23 cellular contexts compared by ENCODE assay signal in the genomic region with DNA sequence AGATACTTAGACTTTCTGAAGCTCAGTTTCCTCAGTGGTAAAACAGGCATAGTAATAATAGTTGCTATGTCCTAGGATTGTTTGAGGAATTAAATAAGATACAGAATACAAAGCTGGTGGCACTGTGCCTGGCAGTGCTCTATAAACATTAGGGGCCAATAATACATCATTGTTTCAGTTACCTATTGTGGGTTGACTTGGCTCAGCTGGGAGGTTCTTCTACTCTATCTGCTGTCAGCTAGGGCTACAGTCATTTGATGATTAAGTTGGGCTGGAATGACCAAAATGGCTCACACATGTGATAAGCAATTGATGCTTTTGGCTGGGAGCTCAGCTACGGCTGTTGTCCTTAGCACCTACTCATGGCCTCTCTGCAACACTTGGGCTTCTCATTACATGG.
"Had no signal": no experiment of that assay in that cellular context is flagged by ENCODE, and none has a peak within 500 bp of the region (broad histone marks: within the 10 kb centered on the region; RNA-seq: fewer than 3 reads in every experiment).

No MANE protein-coding gene starts in this region.

- H3K27me3 ChIP-seq: hepatocyte, neural progenitor cell, suprapubic skin, tibial artery, upper lobe of left lung, uterus had no signal

- H3K27ac Mint-ChIP-seq: natural killer cell treated with Interleukin-12 subunit alpha and Interleukin-12 subunit beta and Interleukin-15 and Interleukin-18, amount 100 ng/mL, for 72 hours; neural progenitor cell; progenitor cell of endocrine pancreas; stimulated activated effector memory CD8-positive, alpha-beta T cell treated with anti-CD3 and anti-CD28 coated beads, Interleukin-12 subunit alpha, Interleukin-12 subunit beta, amount 100 ng/mL, for 72 hours had no signal

- ATAC-seq: left cardiac atrium; lower lobe of right lung; natural killer cell treated with Interleukin-12 subunit alpha and Interleukin-12 subunit beta and Interleukin-15 and Interleukin-18, amount 100 ng/mL, for 72 hours; pancreas; right cardiac atrium; stimulated activated effector memory CD8-positive, alpha-beta T cell treated with anti-CD3 and anti-CD28 coated beads, Interleukin-12 subunit alpha, Interleukin-12 subunit beta, amount 100 ng/mL, for 72 hours; stimulated activated naive CD8-positive, alpha-beta T cell treated with anti-CD3 and anti-CD28 coated beads, Interleukin-15, Interleukin-2, amounts not matched to agents 100 U/mL and 50 U/mL, for 24 hours had no signal

- H3K27ac ChIP-seq: hepatocyte, left ventricle myocardium inferior, lower lobe of right lung, neural progenitor cell, pancreas, suprapubic skin, tibial artery, uterus had no signal

- H3K36me3 ChIP-seq: left ventricle myocardium inferior, lower lobe of right lung, neural progenitor cell, pancreas, suprapubic skin, tibial artery, upper lobe of left lung, uterus had no signal

- H3K27me3 Mint-ChIP-seq: progenitor cell of endocrine pancreas had no signal

- H3K4me3 ChIP-seq: hepatocyte, left ventricle myocardium inferior, lower lobe of right lung, neural progenitor cell, pancreas, suprapubic skin, tibial artery, upper lobe of left lung, uterus had no signal

- H3K36me3 Mint-ChIP-seq: natural killer cell treated with Interleukin-12 subunit alpha and Interleukin-12 subunit beta and Interleukin-15 and Interleukin-18, amount 100 ng/mL, for 72 hours; neural progenitor cell; stimulated activated effector memory CD8-positive, alpha-beta T cell treated with anti-CD3 and anti-CD28 coated beads, Interleukin-12 subunit alpha, Interleukin-12 subunit beta, amount 100 ng/mL, for 72 hours had no signal

- H2AFZ ChIP-seq: hepatocyte, neural progenitor cell had no signal

- H3K4me1 Mint-ChIP-seq: neural progenitor cell; stimulated activated effector memory CD8-positive, alpha-beta T cell treated with anti-CD3 and anti-CD28 coated beads, Interleukin-12 subunit alpha, Interleukin-12 subunit beta, amount 100 ng/mL, for 72 hours had no signal

- H3K4me2 ChIP-seq: hepatocyte, neural progenitor cell had no signal

- H3K9me3 Mint-ChIP-seq: natural killer cell treated with Interleukin-12 subunit alpha and Interleukin-12 subunit beta and Interleukin-15 and Interleukin-18, amount 100 ng/mL, for 72 hours; stimulated activated effector memory CD8-positive, alpha-beta T cell treated with anti-CD3 and anti-CD28 coated beads, Interleukin-12 subunit alpha, Interleukin-12 subunit beta, amount 100 ng/mL, for 72 hours had no signal

- H3K9ac ChIP-seq: neural progenitor cell had no signal

- H3K4me1 ChIP-seq: left ventricle myocardium inferior, lower lobe of right lung, neural progenitor cell, pancreas, suprapubic skin, tibial artery, uterus had no signal

- DNase-seq: foreskin melanocyte; head of caudate nucleus; kidney; left cardiac atrium; left ventricle myocardium inferior; lower lobe of right lung; mesenchymal stem cell; midbrain; occipital lobe; pancreas; right cardiac atrium; stimulated activated CD4-positive, alpha-beta T cell treated with anti-CD3 and anti-CD28 coated beads, Interleukin-4, amount 100 ng/mL, for 1 hour; stimulated activated CD8-positive, alpha-beta memory T cell treated with anti-CD3 and anti-CD28 coated beads, Interleukin-4, amount 100 ng/mL, for 48 hours; stimulated activated naive CD8-positive, alpha-beta T cell treated with anti-CD3 and anti-CD28 coated beads, Interleukin-15, Interleukin-2, amounts not matched to agents 100 U/mL and 50 U/mL, for 24 hours; tibial artery; upper lobe of left lung; uterus had no signal

- H3K79me2 ChIP-seq: hepatocyte had no signal

- H3K4me3 Mint-ChIP-seq: natural killer cell treated with Interleukin-12 subunit alpha and Interleukin-12 subunit beta and Interleukin-15 and Interleukin-18, amount 100 ng/mL, for 72 hours; neural progenitor cell; stimulated activated effector memory CD8-positive, alpha-beta T cell treated with anti-CD3 and anti-CD28 coated beads, Interleukin-12 subunit alpha, Interleukin-12 subunit beta, amount 100 ng/mL, for 72 hours had no signal
